In genomic region chr11:126079640-126080205, GRCh38 we compare ENCODE assay signal across 10 cellular contexts. TPM values are rescaled to one million over a fixed set of nuclear protein-coding genes. Genes with fewer than 3 reads are reported as not detected.
DNase-seq lines count a peak whose midpoint lies in the region; ATAC-seq and TF ChIP-seq lines count a peak whose summit lies in the region.
"Had no signal": no experiment of that assay in that cellular context is flagged by ENCODE, and none has a peak within 500 bp of the region (broad histone marks: within the 10 kb centered on the region; RNA-seq: fewer than 3 reads in every experiment).

No MANE protein-coding gene starts in this region.

- no peak overlapping the region for H3K9ac ChIP-seq in GM23248

- no peak overlapping the region for H3K4me2 ChIP-seq in GM23248 (ENCODE audit: unreplicated experiment)

- H3K9me2 ChIP-seq in GM23248 (ENCODE audit: insufficient read depth): no peaks in the 10 kb centered on the region

- H3K27me3 ChIP-seq in GM23248 (replicated peaks; ENCODE audit: insufficient read depth) (0 out of 2 replicates have a peak, but pooled peaks cover 3% of the 10 kb centered on the region), esophagus muscularis mucosa (no peaks in the 10 kb centered on the region), psoas muscle (ENCODE audit: insufficient read depth in 3 of 3, low read length in 2 of 3) (no peaks in the 10 kb centered on the region)
- H3K27me3 ChIP-seq: ovary had no signal

- no peaks in the 10 kb centered on the region for H3K9me3 ChIP-seq in GM23248 (ENCODE audit: low read depth)
- no peaks in the 10 kb centered on the region for H3K9me3 ChIP-seq in esophagus muscularis mucosa
- H3K9me3 ChIP-seq in psoas muscle: no peaks in the 10 kb centered on the region
- H3K9me3 ChIP-seq: ovary had no signal

- intact Hi-C loops in esophagus muscularis mucosa (cut with DNase I): no loop called here
- intact Hi-C loops in psoas muscle (cut with DNase I): no loop called here

- no peaks in the 10 kb centered on the region for H4K20me1 ChIP-seq in GM23248 (ENCODE audit: insufficient read depth)

- ATAC-seq in psoas muscle (peak in 3 of 4 donors; percentile 19 to 26 (median 23)), GM18520 (IDR thresholded peaks at IDR 0.05; ENCODE audit: unreplicated experiment) (no peak)

- no peak for TF ChIP-seq EP300 in esophagus muscularis mucosa (IDR thresholded peaks at IDR 0.05)

- no peak for TF ChIP-seq POLR2A in esophagus muscularis mucosa (IDR thresholded peaks at IDR 0.05; ENCODE audit: low read depth)
- no peak for TF ChIP-seq POLR2A in erythroblast (IDR thresholded peaks at IDR 0.05; ENCODE audit: low read length)

- no peaks in the 10 kb centered on the region for H3F3A ChIP-seq in GM23248 (ENCODE audit: insufficient read depth)

- DNase-seq in GM23248 (no peak), NCI-H2029 (lab: John Stamatoyannopoulos, UW) (peak; percentile 84), esophagus muscularis mucosa (ENCODE audit: extremely low spot score) (no peak), psoas muscle (no peak), NCI-H2227 (lab: John Stamatoyannopoulos, UW; ENCODE audit: unreplicated experiment) (no peak), erythroblast (lab: John Stamatoyannopoulos, UW) (no peak)
- DNase-seq in activated CD8-positive, alpha-beta memory T cell treated with anti-CD3 and anti-CD28 coated beads, Interleukin-2, amount 50 U/mL, for 4 hours: no peak
- DNase-seq: activated CD4-positive, CD25-positive, alpha-beta regulatory T cell; ovary had no signal

- no peaks in the 10 kb centered on the region for H3K79me2 ChIP-seq in GM23248 (ENCODE audit: insufficient read depth)

- H3K4me3 ChIP-seq in GM23248 (no peak overlapping the region), esophagus muscularis mucosa (no peak overlapping the region), psoas muscle (no peak overlapping the region)
- H3K4me3 ChIP-seq: ovary had no signal

- 32 to 34% methylated on average over 6 of the region's 6 CpGs for WGBS in GM23248 (ENCODE audit: low coverage in 1 of 2, low lambda C conversion rate in 2 of 2, missing lambda C conversion rate in 2 of 2), 2 experiments
- 35% methylated on average over 4 of the region's 6 CpGs for WGBS in esophagus muscularis mucosa
- 43 to 54% (median 47%) methylated on average over 6 of the region's 6 CpGs for WGBS in psoas muscle, 3 donors

- TF ChIP-seq CTCF in esophagus muscularis mucosa (IDR thresholded peaks at IDR 0.05) (no peak), psoas muscle (IDR thresholded peaks at IDR 0.05) (no peak)

- H2AFZ ChIP-seq in GM23248: 0 out of 2 replicates have a peak overlapping the region, but pooled peaks have one; percentile 9

- H3K4me1 ChIP-seq in GM23248 (ENCODE audit: insufficient read depth) (peaks cover 10% of the 10 kb centered on the region), esophagus muscularis mucosa (peaks cover 0 to 29% (median 24%) of the 10 kb centered on the region in 4 donors), psoas muscle (peaks cover 17% of the 10 kb centered on the region)

- H3K27ac ChIP-seq in GM23248 (no peak overlapping the region), esophagus muscularis mucosa (replicated peaks in 1 of 4) (peak overlapping the region in 3 of 4 donors; percentile 13 to 36 (median 21)), psoas muscle (peak overlapping the region; percentile 46)

- no peaks in the 10 kb centered on the region for H3K36me3 ChIP-seq in GM23248 (ENCODE audit: low read depth)
- H3K36me3 ChIP-seq in esophagus muscularis mucosa: no peaks in the 10 kb centered on the region
- no peaks in the 10 kb centered on the region for H3K36me3 ChIP-seq in psoas muscle (ENCODE audit: insufficient read depth in 1 of 2, low read depth in 1 of 2)
- H3K36me3 ChIP-seq: ovary had no signal

- in situ Hi-C loops in GM23248 (cut with MboI): no loop called here

RNA-seq across cellular contexts. Expression of gene CDON, which starts 17.1 kb away (rescaled TPM):
- 8.6 and 10.3 TPM in 2 replicates for total RNA-seq in GM23248 (2014; rRNA removed; shearing (Covaris generic))
- polyA plus RNA-seq in GM23248 (2016; fragmentation: Nextera tagmentation; extraction: Ambion mirVana) (2.2 and 2.7 TPM in 2 replicates), psoas muscle (1 to 10 TPM in 1 of 3 donors, under 1 TPM in 2; 0.63 to 1.0 (median 0.79) TPM)
- total RNA-seq in esophagus muscularis mucosa (10 to 100 TPM; 16.6 to 42.7 (median 28.1) TPM), psoas muscle (1 to 10 TPM; 1.3 to 5.6 (median 1.5) TPM)
